ENCODE assay signal across 22 cellular contexts in the genomic region with DNA sequence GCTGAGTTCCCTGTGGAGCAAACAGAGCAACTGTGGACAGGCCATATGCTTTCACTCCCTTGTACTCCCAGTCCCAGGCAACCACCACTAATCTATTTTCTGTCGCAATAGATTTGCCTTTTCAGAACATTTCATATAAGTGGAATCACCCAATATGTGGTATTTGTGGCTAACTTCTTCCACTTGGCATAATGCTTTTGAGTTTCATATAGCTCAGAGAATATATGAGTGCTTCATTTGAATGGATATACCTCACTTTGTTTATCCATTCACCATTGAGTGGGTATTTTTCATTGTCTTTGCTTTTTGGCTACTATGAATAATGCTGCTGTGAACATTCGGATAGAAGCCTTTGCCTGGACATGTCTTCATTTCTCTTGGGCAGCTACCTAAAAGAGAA.
DNase-seq lines count a peak whose midpoint lies in the region; ATAC-seq, FAIRE-seq and TF ChIP-seq lines count a peak whose summit lies in the region.
"Had no signal": no experiment of that assay in that cellular context is flagged by ENCODE, and none has a peak within 500 bp of the region (broad histone marks: within the 10 kb centered on the region; RNA-seq: fewer than 3 reads in every experiment).

No MANE protein-coding gene starts in this region.

- BruUV-seq in PC-3 (replicated peaks; lab: Mats Ljungman, UMichigan): no TSS peak

- CTCF ChIA-PET in PC-3 (lab: Charles Lee): no interaction called here

- peaks cover 33% of the 10 kb centered on the region for H3K79me2 ChIP-seq in keratinocyte (ENCODE audit: control insufficient read depth, insufficient read depth, low read length)
- H3K79me2 ChIP-seq in Karpas-422 (ENCODE audit: low read length): no peaks in the 10 kb centered on the region
- H3K79me2 ChIP-seq in PC-3 (ENCODE audit: low read length): no peaks in the 10 kb centered on the region

- FAIRE-seq in H54 (lab: Jason Lieb, UNC): peak; percentile 62
- peak; percentile 86 for FAIRE-seq in keratinocyte (lab: Jason Lieb, UNC)
- FAIRE-seq: colon, endometrium, GM12891 had no signal

- no peaks in the 10 kb centered on the region for H3K9me2 ChIP-seq in Karpas-422 (replicated peaks; ENCODE audit: insufficient read depth, low read length)
- no peaks in the 10 kb centered on the region for H3K9me2 ChIP-seq in PC-3 (replicated peaks; ENCODE audit: low read length)

- ATAC-seq in PC-3: no peak
- ATAC-seq: natural killer cell; stimulated activated effector memory CD8-positive, alpha-beta T cell treated with anti-CD3 and anti-CD28 coated beads, Interleukin-12 subunit alpha, Interleukin-12 subunit beta, amount 100 ng/mL, for 72 hours had no signal

- POLR2A ChIA-PET in PC-3 (lab: Charles Lee; ENCODE audit: unreplicated experiment): no interaction called here

- H3K27me3 ChIP-seq in keratinocyte (ENCODE audit: control insufficient read depth, extremely low read depth, insufficient read depth, low read length) (no peaks in the 10 kb centered on the region), Karpas-422 (ENCODE audit: low read length) (no peaks in the 10 kb centered on the region), PC-3 (ENCODE audit: low read length) (no peaks in the 10 kb centered on the region)
- H3K27me3 ChIP-seq: adrenal gland, BE2C, transverse colon had no signal

- H4K20me1 ChIP-seq in keratinocyte (ENCODE audit: control insufficient read depth, extremely low read depth, insufficient read depth, low read length) (no peaks in the 10 kb centered on the region), Karpas-422 (ENCODE audit: insufficient read depth, low read depth, low read length) (no peaks in the 10 kb centered on the region), PC-3 (ENCODE audit: low read length) (no peaks in the 10 kb centered on the region)

- H2AFZ ChIP-seq in keratinocyte (ENCODE audit: control insufficient read depth, low read length): no peak overlapping the region
- no peak overlapping the region for H2AFZ ChIP-seq in Karpas-422 (ENCODE audit: low read length)
- no peak overlapping the region for H2AFZ ChIP-seq in PC-3 (ENCODE audit: low read length)

- H3K4me2 ChIP-seq in keratinocyte (ENCODE audit: control insufficient read depth, extremely low read depth, insufficient read depth, low read depth, low read length) (peak overlapping the region; percentile 80), Karpas-422 (ENCODE audit: low read depth, low read length, poor library complexity, severe bottlenecking) (no peak overlapping the region), PC-3 (ENCODE audit: low read length) (no peak overlapping the region)

- intact Hi-C loops in posterior vena cava (cut with DNase I): no loop called here
- intact Hi-C loops in PC-3 (cut with micrococcal nuclease): no loop called here

- H3K4me1 ChIP-seq in keratinocyte (ENCODE audit: control insufficient read depth, extremely low read depth, insufficient read depth, low read length) (peaks cover 25% of the 10 kb centered on the region), Karpas-422 (ENCODE audit: low read length) (no peaks in the 10 kb centered on the region), PC-3 (ENCODE audit: insufficient read depth, low read length) (no peaks in the 10 kb centered on the region)
- H3K4me1 ChIP-seq: adrenal gland, BE2C, prostate gland had no signal

- no peak overlapping the region for H3K4me3 ChIP-seq in NB4 (ENCODE audit: low read depth, low read length)
- H3K4me3 ChIP-seq in keratinocyte (ENCODE audit: control insufficient read depth in 2 of 3, extremely low read depth in 1 of 3, insufficient read depth in 2 of 3, low read depth in 1 of 3, low read length in 3 of 3): peak overlapping the region in 1 of 3 experiments; percentile 33
- no peak overlapping the region for H3K4me3 ChIP-seq in Karpas-422 (ENCODE audit: low read length)
- H3K4me3 ChIP-seq in PC-3 (ENCODE audit: low read length): no peak overlapping the region
- H3K4me3 ChIP-seq: adrenal gland, prostate gland, transverse colon had no signal

- TF ChIP-seq POLR2A in H54 (IDR thresholded peaks at IDR 0.05; ENCODE audit: low read depth, low read length) (no peak), NB4 (IDR thresholded peaks at IDR 0.05; ENCODE audit: extremely low read depth, insufficient read length) (no peak)

- H3K9me1 ChIP-seq in keratinocyte (ENCODE audit: control insufficient read depth, extremely low read depth, insufficient read depth, low read length): no peaks in the 10 kb centered on the region

- no peaks in the 10 kb centered on the region for H3F3A ChIP-seq in PC-3 (ENCODE audit: low read length, unreplicated experiment)

- no peaks in the 10 kb centered on the region for H3K36me3 ChIP-seq in keratinocyte (ENCODE audit: control insufficient read depth in 2 of 2, extremely low read depth in 1 of 2, insufficient read depth in 2 of 2, low read length in 2 of 2)
- no peaks in the 10 kb centered on the region for H3K36me3 ChIP-seq in Karpas-422 (ENCODE audit: insufficient read depth, low read length)
- H3K36me3 ChIP-seq in PC-3 (ENCODE audit: low read depth, low read length): no peaks in the 10 kb centered on the region
- H3K36me3 ChIP-seq: adrenal gland, BE2C, prostate gland, transverse colon had no signal

- H3K9ac ChIP-seq in keratinocyte (ENCODE audit: control insufficient read depth, extremely low read depth, insufficient read depth, low read length) (peak overlapping the region; percentile 44), Karpas-422 (ENCODE audit: low read length) (no peak overlapping the region), PC-3 (ENCODE audit: low read length) (no peak overlapping the region)

- TF ChIP-seq CTCF in NB4 (IDR thresholded peaks at IDR 0.05; ENCODE audit: low read depth, low read length) (no peak), keratinocyte (optimal IDR thresholded peaks at IDR 0.05 in 1 of 3, IDR thresholded peaks at IDR 0.05 in 1 of 3, conservative IDR thresholded peaks at IDR 0.05 in 1 of 3; ENCODE audit: extremely low read depth in 1 of 3, insufficient read depth in 2 of 3, low read length in 3 of 3) (no peak), PC-3 (conservative IDR thresholded peaks at IDR 0.05; ENCODE audit: low read depth, low read length) (no peak)

- dilution Hi-C loops in keratinocyte (cut with MboI; ENCODE audit: extremely low pct_ligation_motif_present, low sequenced_read_pairs): no loop called here

- H3K27ac ChIP-seq in keratinocyte (ENCODE audit: control insufficient read depth, insufficient read depth, low read length): peak overlapping the region; percentile 87
- H3K27ac ChIP-seq in Karpas-422 (ENCODE audit: low read length): no peak overlapping the region
- H3K27ac ChIP-seq in PC-3 (ENCODE audit: low read length): no peak overlapping the region
- H3K27ac ChIP-seq: adrenal gland, prostate gland, transverse colon had no signal

- no peak for DNase-seq in H54 (ENCODE audit: insufficient read length, low spot score)
- DNase-seq in NB4 (ENCODE audit: low read depth): peak; percentile 54
- DNase-seq in cerebellum (ENCODE audit: low spot score): peak; percentile 30
- peak; percentile 61 for DNase-seq in keratinocyte (ENCODE audit: low read depth, low spot score)
- no peak for DNase-seq in Karpas-422
- DNase-seq in posterior vena cava (ENCODE audit: low spot score): no peak
- DNase-seq in PC-3: no peak
- DNase-seq in NOMO-1 treated with DMSO at 0.1 percent for 48 hours (lab: John Stamatoyannopoulos, UW; ENCODE audit: unreplicated experiment): no peak
- DNase-seq: activated CD4-positive, alpha-beta memory T cell treated with anti-CD3 and anti-CD28 coated beads for 36 hours; adrenal gland; BE2C; GDM1; natural killer cell; NCI-H1105 treated with DMSO at 0.1 percent for 48 hours; NCI-H2171; NCI-H748 treated with DMSO at 0.1 percent for 48 hours; transverse colon had no signal

- peaks cover 10% of the 10 kb centered on the region for H3K9me3 ChIP-seq in keratinocyte (ENCODE audit: control insufficient read depth, low read depth, low read length)
- H3K9me3 ChIP-seq in Karpas-422 (ENCODE audit: low read length): no peaks in the 10 kb centered on the region
- H3K9me3 ChIP-seq in PC-3 (ENCODE audit: low read length): no peaks in the 10 kb centered on the region
- H3K9me3 ChIP-seq: adrenal gland, BE2C, prostate gland had no signal

Comparison
In these comparisons a context has a peak if more than half of its experiments do, and no peak if none do; other contexts are left out.
1. DNase-seq: peak in NB4 (single experiment), cerebellum (single experiment) and keratinocyte (single experiment); none in H54 (single experiment), Karpas-422 (single experiment), posterior vena cava (single experiment), PC-3 (single experiment) and NOMO-1 treated with DMSO at 0.1 percent for 48 hours (single experiment).